In the genomic region with DNA sequence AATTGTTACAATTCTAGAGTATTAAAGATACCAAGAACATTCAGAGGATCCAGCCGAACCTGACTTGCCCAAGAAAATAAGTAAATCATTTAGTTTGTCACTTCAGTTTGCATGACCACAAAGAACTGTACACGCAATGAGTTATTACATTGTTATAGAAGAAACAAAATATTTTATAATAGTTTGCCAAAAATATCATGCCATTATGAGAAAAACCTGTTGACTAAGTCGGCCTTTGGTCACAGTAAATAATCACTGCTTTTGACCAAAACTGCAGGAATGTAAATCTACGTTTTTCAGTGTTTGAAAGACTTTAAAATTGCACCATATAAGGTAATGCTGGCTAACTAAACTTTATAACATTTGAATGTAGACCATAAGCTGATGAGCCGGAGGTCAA, we compare ENCODE assay signal across 19 cellular contexts. TPM values are rescaled to one million over a fixed set of nuclear protein-coding genes. Genes with fewer than 3 reads are reported as not detected.
DNase-seq lines count a peak whose midpoint lies in the region; ATAC-seq, FAIRE-seq and TF ChIP-seq lines count a peak whose summit lies in the region.
"Had no signal": no experiment of that assay in that cellular context is flagged by ENCODE, and none has a peak within 500 bp of the region (broad histone marks: within the 10 kb centered on the region; RNA-seq: fewer than 3 reads in every experiment).

No MANE protein-coding gene starts in this region.

- peak overlapping the region; percentile 46 for H3K4me2 ChIP-seq in HepG2 (ENCODE audit: low read depth, low read length)

- peak overlapping the region; percentile 33 for H3K27ac ChIP-seq in HepG2 (ENCODE audit: extremely low read length, insufficient read depth, low read length)
- peak overlapping the region in 1 of 3 donors; percentile 10 for H3K27ac ChIP-seq in right lobe of liver
- peak overlapping the region in 1 of 4 donors; percentile 51 for H3K27ac ChIP-seq in sigmoid colon
- H3K27ac ChIP-seq: pancreas, upper lobe of right lung had no signal

- no peak for TF ChIP-seq RAD21 in HepG2 (CRISPR knock-in tag; IDR thresholded peaks at IDR 0.05)

- H3K79me2 ChIP-seq in HepG2 (ENCODE audit: insufficient read depth, low read length), result peaks cover 98% of the 10 kb centered on the region

- DNase-seq in HepG2 (ENCODE audit: low spot score) (no peak), right lobe of liver (no peak), NOMO-1 treated with DMSO at 0.1 percent for 48 hours (lab: John Stamatoyannopoulos, UW; ENCODE audit: unreplicated experiment) (peak; percentile 68), fibroblast of the aortic adventitia (ENCODE audit: low read depth) (peak; percentile 39), activated T-cell treated with anti-CD3 and anti-CD28 coated beads for 4 hours (no peak), GF-D8 (lab: John Stamatoyannopoulos, UW) (no peak), COR-L47 (lab: John Stamatoyannopoulos, UW) (no peak), sigmoid colon (no peak)
- DNase-seq: activated CD4-positive, alpha-beta memory T cell treated with anti-CD3 and anti-CD28 coated beads for 36 hours; caudate nucleus; effector memory CD4-positive, alpha-beta T cell; NCI-H2029 treated with DMSO at 0.1 percent for 48 hours; NCI-H524 treated with DMSO at 0.1 percent for 48 hours; pancreas; PC-3; stimulated activated naive CD8-positive, alpha-beta T cell treated with anti-CD3 and anti-CD28 coated beads, Interleukin-15, Interleukin-2, amounts not matched to agents 100 U/mL and 50 U/mL, for 24 hours; upper lobe of right lung had no signal

- in situ Hi-C loops in HepG2 (cut with HindIII; ENCODE audit: extremely low pct_ligation_motif_present, low pct_unique_long_range_greater_than_20kb), result no loop called here

- BruUV-seq in HepG2 (replicated peaks; lab: Mats Ljungman, UMichigan), result no TSS peak

- CTCF ChIA-PET in HepG2 (lab: Yijun Ruan, JAX; ENCODE audit: low intra/inter-chr PET ratio, low total read pairs), result no interaction called here

- H3K9ac ChIP-seq in HepG2 (ENCODE audit: insufficient read depth, low read depth, low read length), result no peak overlapping the region

- POLR2A ChIA-PET in HepG2 (lab: Yijun Ruan, JAX), result no interaction called here

- no peak for FAIRE-seq in HepG2 (lab: Jason Lieb, UNC)
- FAIRE-seq: A204.1, pancreas, TTC549 had no signal

- TF ChIP-seq CTCF in HepG2 (CRISPR knock-in tag; IDR thresholded peaks at IDR 0.05) (no peak), right lobe of liver (IDR thresholded peaks at IDR 0.05) (no peak), fibroblast of the aortic adventitia (IDR thresholded peaks at IDR 0.05; ENCODE audit: insufficient read depth, low read length) (no peak), sigmoid colon (IDR thresholded peaks at IDR 0.05) (no peak)

- ATAC-seq in HepG2 (no peak), right lobe of liver (no peak)
- ATAC-seq: PC-3; stimulated activated naive CD8-positive, alpha-beta T cell treated with anti-CD3 and anti-CD28 coated beads, Interleukin-15, Interleukin-2, amounts not matched to agents 100 U/mL and 50 U/mL, for 24 hours had no signal

- TF ChIP-seq EP300 in HepG2 (IDR thresholded peaks at IDR 0.05; ENCODE audit: low read depth in 2 of 2, low read length in 2 of 2) (no peak), HepG2 (CRISPR knock-in tag; IDR thresholded peaks at IDR 0.05; ENCODE audit: borderline replicate concordance) (no peak), sigmoid colon (IDR thresholded peaks at IDR 0.05) (no peak)

- H3K27me3 ChIP-seq in HepG2 (ENCODE audit: control insufficient read depth in 1 of 2, insufficient read depth in 2 of 2, low read length in 2 of 2), result no peaks in the 10 kb centered on the region
- H3K27me3 ChIP-seq in right lobe of liver, result no peaks in the 10 kb centered on the region
- H3K27me3 ChIP-seq in sigmoid colon, result no peaks in the 10 kb centered on the region
- H3K27me3 ChIP-seq: pancreas, upper lobe of right lung had no signal

- WGBS in HepG2 (ENCODE audit: low lambda C conversion rate), result 65% methylated on average over 5 of the region's 5 CpGs
- 49% methylated on average over 5 of the region's 5 CpGs for WGBS in right lobe of liver (ENCODE audit: insufficient coverage, low coverage, low lambda C conversion rate, missing lambda C conversion rate)
- 69 to 77% methylated on average over 5 of the region's 5 CpGs for WGBS in sigmoid colon, 2 donors

- peaks cover 47% of the 10 kb centered on the region for H4K20me1 ChIP-seq in HepG2 (ENCODE audit: insufficient read depth, low read length)

- H2AFZ ChIP-seq in HepG2 (ENCODE audit: low read length), result no peak overlapping the region

- H3K9me3 ChIP-seq in HepG2 (ENCODE audit: low read length) (no peaks in the 10 kb centered on the region), right lobe of liver (no peaks in the 10 kb centered on the region), sigmoid colon (no peaks in the 10 kb centered on the region)
- H3K9me3 ChIP-seq: pancreas, upper lobe of right lung had no signal

- no peak for TF ChIP-seq POLR2A in HepG2 (IDR thresholded peaks at IDR 0.05; ENCODE audit: insufficient read depth in 1 of 2, low read depth in 2 of 2, low read length in 2 of 2)
- no peak for TF ChIP-seq POLR2A in right lobe of liver (IDR thresholded peaks at IDR 0.05)
- no peak for TF ChIP-seq POLR2A in sigmoid colon (IDR thresholded peaks at IDR 0.05)

- peaks cover 99% of the 10 kb centered on the region for H3K4me1 ChIP-seq in HepG2 (ENCODE audit: insufficient read depth, low read length)
- H3K4me1 ChIP-seq in right lobe of liver, result peaks cover 0 to 51% (median 23%) of the 10 kb centered on the region in 4 donors
- H3K4me1 ChIP-seq in sigmoid colon, result peaks cover 0 to 87% (median 69%) of the 10 kb centered on the region in 4 donors

- H3K36me3 ChIP-seq in HepG2 (replicated peaks in 1 of 2; ENCODE audit: control insufficient read depth in 1 of 2, insufficient read depth in 2 of 2, low read length in 2 of 2) (no peaks in the 10 kb centered on the region), right lobe of liver (no peaks in the 10 kb centered on the region), sigmoid colon (no peaks in the 10 kb centered on the region)
- H3K36me3 ChIP-seq: pancreas, upper lobe of right lung had no signal

- intact Hi-C loops in HepG2 (cut with micrococcal nuclease; ENCODE audit: unreplicated experiment) (loop anchor here (5.0 kb wide), 1 partner anchor 36 kb away; no protein-coding TSS in a partner anchor), right lobe of liver (cut with DNase I) (no loop called here), sigmoid colon (cut with DNase I) (no loop called here)

- H3K4me3 ChIP-seq in HepG2 (replicated peaks in 1 of 3; ENCODE audit: insufficient read depth in 1 of 3, low read depth in 2 of 3, low read length in 3 of 3) (0 out of 6 replicates have a peak overlapping the region, but pooled peaks of 1 of the 3 experiments have one; percentile 1), right lobe of liver (no peak overlapping the region), fibroblast of the aortic adventitia (ENCODE audit: low read depth, low read length) (no peak overlapping the region), sigmoid colon (no peak overlapping the region)
- H3K4me3 ChIP-seq: pancreas, upper lobe of right lung had no signal

TF ChIP-seq in HepG2, 621 proteins besides CTCF, POLR2A, EP300 and RAD21:
- TF ChIP-seq, protein P1, sequence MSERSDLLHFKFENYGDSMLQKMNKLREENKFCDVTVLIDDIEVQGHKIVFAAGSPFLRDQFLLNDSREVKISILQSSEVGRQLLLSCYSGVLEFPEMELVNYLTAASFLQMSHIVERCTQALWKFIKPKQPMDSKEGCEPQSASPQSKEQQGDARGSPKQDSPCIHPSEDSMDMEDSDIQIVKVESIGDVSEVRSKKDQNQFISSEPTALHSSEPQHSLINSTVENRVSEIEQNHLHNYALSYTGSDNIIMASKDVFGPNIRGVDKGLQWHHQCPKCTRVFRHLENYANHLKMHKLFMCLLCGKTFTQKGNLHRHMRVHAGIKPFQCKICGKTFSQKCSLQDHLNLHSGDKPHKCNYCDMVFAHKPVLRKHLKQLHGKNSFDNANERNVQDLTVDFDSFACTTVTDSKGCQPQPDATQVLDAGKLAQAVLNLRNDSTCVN (CRISPR knock-in tag; IDR thresholded peaks at IDR 0.05; ENCODE audit: borderline replicate concordance), result no peak
- TF ChIP-seq NFRKB (IDR thresholded peaks at IDR 0.05), result no peak
TF ChIP-seq in HepG2: peak in this region for 0.

RNA-seq across cellular contexts. Expression of a gene that starts 27.9 kb away (rescaled TPM):
- total RNA-seq in HepG2 (2016; rRNA removed; fragmentation: Illumina TruSeq; extraction: Trizol) (40.1 and 45.2 TPM in 2 replicates), right lobe of liver (10 to 100 TPM; 34.7 to 63.5 (median 50.2) TPM), fibroblast of the aortic adventitia (ENCODE audit: low replicate concordance) (211 and 222 TPM in 2 replicates), sigmoid colon (100 to 1,000 TPM; 119 to 300 (median 181) TPM)
- total RNA-seq in HepG2 (2016; cell fraction: cytosol; rRNA removed; fragmentation: Illumina TruSeq; extraction: Trizol; ENCODE audit: low read depth), result 21.2 and 24.0 TPM in 2 replicates
- total RNA-seq in HepG2 (2016; cell fraction: insoluble cytoplasmic fraction; rRNA removed; fragmentation: Illumina TruSeq; extraction: Trizol), result 33.5 and 38.3 TPM in 2 replicates
- 21.6 and 23.8 TPM in 2 replicates for total RNA-seq in HepG2 (2016; cell fraction: membrane; rRNA removed; fragmentation: Illumina TruSeq; extraction: Trizol)
- 110 and 124 TPM in 2 replicates for total RNA-seq in HepG2 (2016; cell fraction: nucleus; rRNA removed; fragmentation: Illumina TruSeq; extraction: Trizol)
- polyA plus RNA-seq in HepG2 (2011; rRNA removed) (45.9 and 54.9 TPM in 2 replicates), sigmoid colon (10 to 100 TPM; 34.8 to 56.4 (median 53.2) TPM)
- polyA plus RNA-seq in HepG2 (2011; cell fraction: cytosol; rRNA removed), result 21.6 and 26.5 TPM in 2 replicates
- polyA plus RNA-seq in HepG2 (2011; cell fraction: nucleus; rRNA removed), result 164 and 205 TPM in 2 replicates
- 38.4 and 43.8 TPM in 2 replicates for polyA plus RNA-seq in HepG2 (2012)
- 0.63 and 1.0 TPM in 2 replicates for polyA plus RNA-seq in HepG2 (2016; cell fraction: cytosol; fragmentation: Illumina TruSeq; extraction: Trizol; ENCODE audit: low read depth)
- polyA plus RNA-seq in HepG2 (2016; cell fraction: insoluble cytoplasmic fraction; fragmentation: Illumina TruSeq; extraction: Trizol; ENCODE audit: low read depth), result 11.0 and 18.7 TPM in 2 replicates
- 2.1 and 2.3 TPM in 2 replicates for polyA plus RNA-seq in HepG2 (2016; cell fraction: membrane; fragmentation: Illumina TruSeq; extraction: Trizol; ENCODE audit: low read depth)
- polyA plus RNA-seq in HepG2 (2016; cell fraction: nucleus; fragmentation: Illumina TruSeq; extraction: Trizol; ENCODE audit: insufficient read depth, low read depth), result 112 and 131 TPM in 2 replicates
- polyA minus RNA-seq in HepG2 (2011; rRNA and poly(A)+ RNA removed; ENCODE audit: low replicate concordance), result 240 and 302 TPM in 2 replicates
- 39.7 and 40.6 TPM in 2 replicates for polyA minus RNA-seq in HepG2 (2011; cell fraction: cytosol; rRNA and poly(A)+ RNA removed)
- polyA minus RNA-seq in HepG2 (2011; cell fraction: nucleus; rRNA and poly(A)+ RNA removed), result 318 and 321 TPM in 2 replicates

Comparison
In these comparisons a context has a peak if more than half of its experiments do, and no peak if none do; other contexts are left out.
1. DNase-seq: peak in NOMO-1 treated with DMSO at 0.1 percent for 48 hours (single experiment) and fibroblast of the aortic adventitia (single experiment); none in HepG2 (single experiment), right lobe of liver (0 of 3), activated T-cell treated with anti-CD3 and anti-CD28 coated beads for 4 hours (single experiment), GF-D8 (single experiment), COR-L47 (single experiment) and sigmoid colon (single experiment).